In genomic region chr16:1984347-1985225, GRCh38 we compare ENCODE assay signal across 8 cellular contexts.
DNase-seq lines count a peak whose midpoint lies in the region; ATAC-seq lines count a peak whose summit lies in the region.

No MANE protein-coding gene starts in this region.

- H3K4me1 ChIP-seq in adipocyte (ENCODE audit: control insufficient read depth, insufficient read depth, low read length) (peaks cover 12% of the 10 kb centered on the region), stomach smooth muscle (ENCODE audit: control insufficient read depth, insufficient read depth, low read length) (peaks cover 24% of the 10 kb centered on the region)

- H3K9ac ChIP-seq in adipocyte (ENCODE audit: low read length) (peak overlapping the region; percentile 78), stomach smooth muscle (ENCODE audit: low read length in 2 of 2) (peak overlapping the region; percentile 62 to 72)

- no peaks in the 10 kb centered on the region for H3K9me3 ChIP-seq in adipocyte (ENCODE audit: control insufficient read depth, low read length)
- H3K9me3 ChIP-seq in stomach smooth muscle (ENCODE audit: control insufficient read depth in 2 of 2, low read length in 2 of 2): no peaks in the 10 kb centered on the region

- H3K27ac ChIP-seq in stomach smooth muscle (ENCODE audit: low read length): no peak overlapping the region

- H3K27me3 ChIP-seq in adipocyte (replicated peaks; ENCODE audit: control insufficient read depth, insufficient read depth, low read length) (peaks cover 10% of the 10 kb centered on the region), stomach smooth muscle (ENCODE audit: control insufficient read depth in 1 of 2, insufficient read depth in 2 of 2, low read length in 2 of 2) (peaks cover 40 to 42% of the 10 kb centered on the region in 2 donors)

- DNase-seq in DMS 273 (lab: John Stamatoyannopoulos, UW; ENCODE audit: unreplicated experiment): peak; percentile 85
- no peak for DNase-seq in DMS 273 treated with DMSO at 0.1 percent for 48 hours (lab: John Stamatoyannopoulos, UW)
- peak; percentile 51 for DNase-seq in adipocyte (ENCODE audit: low read depth)
- DNase-seq in iPS-NIHi7 (ENCODE audit: extremely low spot score): peak; percentile 33
- no peak for DNase-seq in MV-4-11 (lab: John Stamatoyannopoulos, UW)
- DNase-seq in middle frontal gyrus (ENCODE audit: extremely low spot score, low spot score): no peak

- peaks cover 11% of the 10 kb centered on the region for H3K36me3 ChIP-seq in adipocyte (ENCODE audit: control insufficient read depth, insufficient read depth, low read length, severe bottlenecking)
- H3K36me3 ChIP-seq in stomach smooth muscle (ENCODE audit: control insufficient read depth in 2 of 2, insufficient read depth in 2 of 2, low read length in 2 of 2): peaks cover 11 to 16% of the 10 kb centered on the region in 2 donors

- peak overlapping the region; percentile 76 for H3K4me3 ChIP-seq in adipocyte (ENCODE audit: low read length)
- peak overlapping the region; percentile 63 to 76 for H3K4me3 ChIP-seq in stomach smooth muscle (ENCODE audit: low read length in 2 of 2)

- ATAC-seq in HG03354 (IDR thresholded peaks at IDR 0.05; ENCODE audit: poor library complexity, severe bottlenecking, unreplicated experiment): peak; percentile 6

Comparison
In these comparisons a context has a peak if more than half of its experiments do, and no peak if none do; other contexts are left out.
1. DNase-seq: peak in DMS 273 (single experiment), adipocyte (single experiment) and iPS-NIHi7 (single experiment); none in DMS 273 treated with DMSO at 0.1 percent for 48 hours (single experiment), MV-4-11 (single experiment) and middle frontal gyrus (single experiment).